ENCODE assay signal across 29 cellular contexts in the genomic region with DNA sequence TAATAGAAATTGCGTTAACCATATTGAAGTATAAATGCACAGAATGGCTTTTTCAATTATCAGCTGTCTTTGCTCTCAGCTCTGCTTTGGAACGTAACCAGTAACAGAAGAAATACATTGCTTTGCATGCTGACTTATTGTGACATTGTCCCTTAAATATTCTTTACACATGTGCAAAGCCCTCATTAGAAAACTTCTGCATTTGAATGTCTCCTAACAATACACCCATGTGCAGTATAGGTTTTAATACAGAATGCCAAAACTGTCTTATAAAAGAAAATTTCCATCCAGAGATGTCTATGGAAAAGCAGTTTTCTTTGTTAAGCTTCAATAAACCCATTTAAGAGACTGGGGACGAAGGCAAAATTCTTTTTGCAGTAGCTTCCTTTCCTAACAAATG.
DNase-seq lines count a peak whose midpoint lies in the region; ATAC-seq and TF ChIP-seq lines count a peak whose summit lies in the region.
"Had no signal": no experiment of that assay in that cellular context is flagged by ENCODE, and none has a peak within 500 bp of the region (broad histone marks: within the 10 kb centered on the region; RNA-seq: fewer than 3 reads in every experiment).

No MANE protein-coding gene starts in this region.

- ATAC-seq in GM18868 (IDR thresholded peaks at IDR 0.05; ENCODE audit: unreplicated experiment), result no peak
- ATAC-seq: A549; CD8-positive, alpha-beta T cell had no signal

- POLR2A ChIA-PET in PC-9 (lab: Charles Lee; ENCODE audit: unreplicated experiment), result no interaction called here

- H3F3A ChIP-seq in PC-9 (ENCODE audit: insufficient read depth, low read depth), result no peaks in the 10 kb centered on the region

- TF ChIP-seq CTCF in OCI-LY3 (IDR thresholded peaks at IDR 0.05; ENCODE audit: low read depth, low read length), result no peak
- no peak for TF ChIP-seq CTCF in PC-9 (conservative IDR thresholded peaks at IDR 0.05)

- no peak overlapping the region for H2AFZ ChIP-seq in OCI-LY3 (ENCODE audit: low read depth, low read length)
- peak overlapping the region; percentile 42; the same call in 1 of the 2 replicates for H2AFZ ChIP-seq in PC-9

- CTCF ChIA-PET in PC-9 (lab: Charles Lee), result no interaction called here

- no TSS peak for BruUV-seq in PC-9 (replicated peaks; lab: Mats Ljungman, UMichigan)

- intact Hi-C loops in PC-9 (cut with micrococcal nuclease; ENCODE audit: unreplicated experiment), result no loop called here

- H3K27ac ChIP-seq in OCI-LY3 (ENCODE audit: low read length) (no peak overlapping the region), PC-9 (no peak overlapping the region)
- H3K27ac ChIP-seq: 22Rv1; A549; BLaER1; BLaER1 treated with 17β-estradiol and CSF1 and Interleukin-3, amounts not matched to agents 10 nM and 100 nM; C4-2B had no signal

- H3K27me3 ChIP-seq in OCI-LY3 (ENCODE audit: low read depth, low read length) (no peaks in the 10 kb centered on the region), PC-9 (ENCODE audit: insufficient read depth, low read depth) (no peaks in the 10 kb centered on the region)
- H3K27me3 ChIP-seq: BE2C; BLaER1; BLaER1 treated with 17β-estradiol and CSF1 and Interleukin-3, amounts not matched to agents 10 nM and 100 nM had no signal

- H3K9ac ChIP-seq in OCI-LY3 (ENCODE audit: low read length), result no peak overlapping the region
- H3K9ac ChIP-seq: BLaER1; BLaER1 treated with 17β-estradiol and CSF1 and Interleukin-3, amounts not matched to agents 10 nM and 100 nM had no signal

- no peaks in the 10 kb centered on the region; the same call in 1 of the 2 replicates for H3K9me2 ChIP-seq in PC-9 (ENCODE audit: insufficient read depth)

- H3K9me3 ChIP-seq in OCI-LY3 (ENCODE audit: insufficient read depth, low read length), result no peaks in the 10 kb centered on the region; the same call in 1 of the 2 replicates
- H3K9me3 ChIP-seq in PC-9 (ENCODE audit: insufficient read depth, low read depth), result no peaks in the 10 kb centered on the region
- H3K9me3 ChIP-seq: BE2C, BLaER1 had no signal

- H3K36me3 ChIP-seq in OCI-LY3 (replicated peaks; ENCODE audit: low read depth, low read length) (no peaks in the 10 kb centered on the region), PC-9 (ENCODE audit: low read depth) (no peaks in the 10 kb centered on the region)
- H3K36me3 ChIP-seq: BE2C; BLaER1; BLaER1 treated with 17β-estradiol and CSF1 and Interleukin-3, amounts not matched to agents 10 nM and 100 nM had no signal

- no peak overlapping the region for H3K4me3 ChIP-seq in OCI-LY3 (ENCODE audit: low read length)
- no peak overlapping the region for H3K4me3 ChIP-seq in PC-9
- H3K4me3 ChIP-seq: A549; BLaER1; BLaER1 treated with 17β-estradiol and CSF1 and Interleukin-3, amounts not matched to agents 10 nM and 100 nM had no signal

- peaks cover 17% of the 10 kb centered on the region for H3K4me1 ChIP-seq in OCI-LY3 (ENCODE audit: low read length)
- no peaks in the 10 kb centered on the region for H3K4me1 ChIP-seq in PC-9 (replicated peaks; ENCODE audit: insufficient read depth)
- H3K4me1 ChIP-seq: A549; BLaER1; BLaER1 treated with 17β-estradiol and CSF1 and Interleukin-3, amounts not matched to agents 10 nM and 100 nM; Caco-2 had no signal

- no peaks in the 10 kb centered on the region for H3K79me2 ChIP-seq in OCI-LY3 (ENCODE audit: low read length)
- H3K79me2 ChIP-seq in PC-9 (ENCODE audit: low read depth), result no peaks in the 10 kb centered on the region

- no peaks in the 10 kb centered on the region for H4K20me1 ChIP-seq in OCI-LY3 (ENCODE audit: insufficient read depth, low read length)
- no peaks in the 10 kb centered on the region for H4K20me1 ChIP-seq in PC-9 (ENCODE audit: insufficient read depth)
- H4K20me1 ChIP-seq: BLaER1; BLaER1 treated with 17β-estradiol and CSF1 and Interleukin-3, amounts not matched to agents 10 nM and 100 nM had no signal

- DNase-seq in PC-9 (no peak), NCI-H774 (lab: John Stamatoyannopoulos, UW) (no peak)
- DNase-seq: 8988T; ACHN; AML-193; BE2C; C1 segment of cervical spinal cord; Caco-2; Calu3; CD4-positive, alpha-beta memory T cell; CD4-positive, alpha-beta T cell; CD4-positive, CD25-positive, alpha-beta regulatory T cell; CD8-positive, alpha-beta memory T cell; CD8-positive, alpha-beta T cell; COR-L47; DMS 273 treated with DMSO at 0.1 percent for 48 hours; DMS153; DMS53; DMS79; DMS79 treated with DMSO at 0.1 percent for 48 hours; DND-41; EL had no signal

- peak overlapping the region; percentile 31; the same call in 1 of the 2 replicates for H3K4me2 ChIP-seq in OCI-LY3 (ENCODE audit: low read length)
- H3K4me2 ChIP-seq in PC-9, result no peak overlapping the region
- H3K4me2 ChIP-seq: A549; BLaER1; BLaER1 treated with 17β-estradiol and CSF1 and Interleukin-3, amounts not matched to agents 10 nM and 100 nM had no signal
